Comparison of ENCODE assay signal across 1 cellular context in the genomic region with DNA sequence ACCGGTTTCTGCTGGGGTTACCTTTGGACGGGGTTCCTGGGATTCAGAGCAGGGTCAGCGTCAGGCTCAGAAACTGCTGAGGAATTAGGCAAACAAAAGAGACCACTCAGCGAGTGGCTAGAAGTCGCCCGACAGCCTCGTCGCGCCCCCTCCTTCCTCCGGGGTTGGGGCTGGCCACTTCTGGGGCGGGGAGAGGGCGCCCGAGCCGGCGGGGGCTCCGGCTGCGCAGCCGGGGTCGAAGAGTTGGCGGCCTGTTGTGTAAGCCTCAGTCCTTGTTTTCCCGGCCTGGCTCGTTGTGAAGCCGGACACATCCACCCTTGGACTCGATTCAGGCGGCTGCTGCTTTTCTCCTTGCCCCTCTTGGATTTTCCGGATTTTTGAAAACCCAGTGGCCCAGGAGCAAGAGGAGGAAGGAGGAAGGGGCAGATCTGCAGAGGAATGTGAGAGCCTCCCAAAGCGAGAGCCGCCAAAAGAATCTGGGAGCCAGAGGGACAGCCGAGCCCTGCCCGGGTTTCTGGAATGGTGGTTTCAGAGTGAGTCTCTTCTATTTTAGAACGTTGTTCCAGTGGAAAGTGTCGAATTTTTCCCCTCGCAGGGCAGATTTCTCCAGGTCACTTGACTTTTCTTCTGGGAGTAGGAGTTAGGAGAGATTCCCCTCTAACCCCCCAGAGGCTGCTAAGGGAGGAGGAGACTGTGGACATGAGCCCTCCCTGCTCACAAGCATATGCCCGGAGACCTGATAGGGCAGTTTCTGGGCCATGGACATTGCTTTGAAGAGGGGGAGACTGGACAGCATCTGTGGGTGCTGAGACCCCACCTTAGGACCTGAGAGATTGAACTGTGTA.
TF ChIP-seq lines count a peak whose summit lies in the region.

No MANE protein-coding gene starts in this region.

TF ChIP-seq in HEK293, 187 proteins besides CTCF, POLR2A, EP300 and RAD21 (continued from another document):
- TF ChIP-seq ZSCAN16 (tag by site-specific recombination; IDR thresholded peaks at IDR 0.05) (0 out of 2 replicates have a peak, but pooled peaks have one; percentile 8), ZNF747 (tag by site-specific recombination; IDR thresholded peaks at IDR 0.05) (no peak), ZNF670 (tag by site-specific recombination; IDR thresholded peaks at IDR 0.05; ENCODE audit: low read depth) (no peak), ZNF423 (tag by site-specific recombination; IDR thresholded peaks at IDR 0.05) (no peak), ZNF10 (tag by site-specific recombination; IDR thresholded peaks at IDR 0.05) (0 out of 2 replicates have a peak, but pooled peaks have one; percentile 6), SCRT2 (tag by site-specific recombination; IDR thresholded peaks at IDR 0.05) (0 out of 2 replicates have a peak, but pooled peaks have one; percentile 7), ZNF48 (tag by site-specific recombination; IDR thresholded peaks at IDR 0.05) (no peak), KLF9 (tag by site-specific recombination; IDR thresholded peaks at IDR 0.05; ENCODE audit: low read depth) (no peak), ZBTB6 (tag by site-specific recombination; IDR thresholded peaks at IDR 0.05) (peak; percentile 79), ZNF121 (tag by site-specific recombination; IDR thresholded peaks at IDR 0.05) (no peak), ZNF140 (tag by site-specific recombination; IDR thresholded peaks at IDR 0.05) (no peak)
- TF ChIP-seq, protein P1, sequence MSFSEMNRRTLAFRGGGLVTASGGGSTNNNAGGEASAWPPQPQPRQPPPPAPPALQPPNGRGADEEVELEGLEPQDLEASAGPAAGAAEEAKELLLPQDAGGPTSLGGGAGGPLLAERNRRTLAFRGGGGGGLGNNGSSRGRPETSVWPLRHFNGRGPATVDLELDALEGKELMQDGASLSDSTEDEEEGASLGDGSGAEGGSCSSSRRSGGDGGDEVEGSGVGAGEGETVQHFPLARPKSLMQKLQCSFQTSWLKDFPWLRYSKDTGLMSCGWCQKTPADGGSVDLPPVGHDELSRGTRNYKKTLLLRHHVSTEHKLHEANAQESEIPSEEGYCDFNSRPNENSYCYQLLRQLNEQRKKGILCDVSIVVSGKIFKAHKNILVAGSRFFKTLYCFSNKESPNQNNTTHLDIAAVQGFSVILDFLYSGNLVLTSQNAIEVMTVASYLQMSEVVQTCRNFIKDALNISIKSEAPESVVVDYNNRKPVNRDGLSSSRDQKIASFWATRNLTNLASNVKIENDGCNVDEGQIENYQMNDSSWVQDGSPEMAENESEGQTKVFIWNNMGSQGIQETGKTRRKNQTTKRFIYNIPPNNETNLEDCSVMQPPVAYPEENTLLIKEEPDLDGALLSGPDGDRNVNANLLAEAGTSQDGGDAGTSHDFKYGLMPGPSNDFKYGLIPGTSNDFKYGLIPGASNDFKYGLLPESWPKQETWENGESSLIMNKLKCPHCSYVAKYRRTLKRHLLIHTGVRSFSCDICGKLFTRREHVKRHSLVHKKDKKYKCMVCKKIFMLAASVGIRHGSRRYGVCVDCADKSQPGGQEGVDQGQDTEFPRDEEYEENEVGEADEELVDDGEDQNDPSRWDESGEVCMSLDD (tag by site-specific recombination; IDR thresholded peaks at IDR 0.05) = 0 out of 2 replicates have a peak, but pooled peaks have one; percentile 3
